ENCODE assay signal across 9 cellular contexts in the genomic region with DNA sequence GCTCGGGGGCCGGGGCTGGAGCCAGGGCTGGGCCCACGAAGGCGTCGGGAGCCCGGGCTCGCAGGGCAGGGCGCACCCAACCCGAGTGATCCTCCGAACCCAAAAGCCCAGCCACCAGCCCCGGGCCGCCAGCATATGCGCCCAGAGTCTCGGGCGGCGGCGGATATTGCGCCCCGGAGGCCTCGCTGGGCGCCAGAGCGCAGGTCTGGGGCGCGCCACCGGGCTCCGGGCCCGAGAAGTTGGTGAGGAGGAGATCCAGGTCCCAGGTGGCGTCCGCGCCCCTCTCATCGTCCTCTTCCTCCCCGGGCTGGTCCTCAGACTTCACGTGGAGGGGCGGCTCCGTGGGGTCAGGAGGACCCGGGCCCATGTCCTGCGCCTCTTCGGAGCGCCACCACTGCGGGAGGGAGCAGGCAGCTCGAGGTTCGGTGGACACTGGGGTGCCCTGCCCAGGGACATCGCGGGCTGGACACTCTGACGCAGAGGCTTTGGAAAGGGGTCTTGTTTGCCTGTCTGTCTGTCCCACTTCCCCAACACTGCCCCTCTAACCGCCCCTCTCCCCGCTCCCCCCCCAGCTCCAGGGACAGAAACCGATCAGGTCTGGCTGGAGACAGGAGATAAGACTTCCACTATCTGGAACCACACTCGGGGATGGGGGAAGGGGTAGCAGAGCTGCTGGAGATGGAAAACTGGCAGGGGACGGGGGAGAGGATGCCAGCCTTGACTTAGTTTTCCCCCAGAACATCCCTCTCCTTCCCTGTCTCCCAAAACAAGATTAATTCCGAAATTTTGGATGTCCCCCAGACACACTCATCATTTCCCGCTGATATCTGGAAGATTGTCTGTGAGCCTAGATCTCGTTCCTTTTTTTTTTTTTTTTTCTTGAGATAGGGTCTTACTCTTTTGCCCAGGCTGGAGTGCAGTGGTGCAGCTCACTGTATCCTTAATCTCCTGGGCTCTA. TPM values are rescaled to one million over a fixed set of nuclear protein-coding genes. Genes with fewer than 3 reads are reported as not detected.
A peak's percentile ranks its signal among the peaks of the same experiment; 100 is the strongest.
DNase-seq lines count a peak whose midpoint lies in the region; FAIRE-seq and TF ChIP-seq lines count a peak whose summit lies in the region.
"Had no signal": no experiment of that assay in that cellular context is flagged by ENCODE, and none has a peak within 500 bp of the region (broad histone marks: within the 10 kb centered on the region; RNA-seq: fewer than 3 reads in every experiment).

No MANE protein-coding gene starts in this region.

- no peak overlapping the region for H3K9ac ChIP-seq in endothelial cell of umbilical vein (replicated peaks; ENCODE audit: extremely low read depth, insufficient read depth, low read length)

- no peak for FAIRE-seq in endothelial cell of umbilical vein (lab: Jason Lieb, UNC)
- FAIRE-seq: colon had no signal

- H2AFZ ChIP-seq in endothelial cell of umbilical vein (ENCODE audit: low read depth, low read length): peak overlapping the region; percentile 36

- DNase-seq in GM12864 (ENCODE audit: low read depth): no peak
- peak; percentile 35 for DNase-seq in OCI-M2 (lab: John Stamatoyannopoulos, UW; ENCODE audit: unreplicated experiment)
- DNase-seq in endothelial cell of umbilical vein (ENCODE audit: low read depth, low spot score): no peak
- no peak for DNase-seq in prostate gland (ENCODE audit: low spot score)
- no peak for DNase-seq in NCI-H82 treated with DMSO at 0.1 percent for 48 hours (lab: John Stamatoyannopoulos, UW; ENCODE audit: unreplicated experiment)
- DNase-seq in mesenteric fat pad (ENCODE audit: low spot score): no peak
- DNase-seq in HT-29 (ENCODE audit: low spot score): no peak
- no peak for DNase-seq in NCI-H748 (lab: John Stamatoyannopoulos, UW; ENCODE audit: unreplicated experiment)

- POLR2A ChIA-PET in endothelial cell of umbilical vein (lab: Charles Lee): no interaction called here

- no peaks in the 10 kb centered on the region for H3K9me1 ChIP-seq in endothelial cell of umbilical vein (replicated peaks; ENCODE audit: control insufficient read depth, extremely low read depth, insufficient read depth, low read length)

- peak overlapping the region; percentile 16 for H3K4me2 ChIP-seq in endothelial cell of umbilical vein (ENCODE audit: insufficient read depth, low read length)

- BruUV-seq in endothelial cell of umbilical vein (replicated peaks; lab: Mats Ljungman, UMichigan): no TSS peak

- CTCF ChIA-PET in endothelial cell of umbilical vein (lab: Charles Lee): interaction anchor here (0.6 to 1.5 kb wide), 9 partner anchors 10 to 347 kb away, joined by 3 to 12 read pairs (median 4); no protein-coding TSS in a partner anchor

- 14% methylated on average over 28 of the region's 53 CpGs for WGBS in prostate gland

- no peaks in the 10 kb centered on the region for H3K4me1 ChIP-seq in endothelial cell of umbilical vein (ENCODE audit: control insufficient read depth, extremely low read depth, insufficient read depth, low read length)
- H3K4me1 ChIP-seq in prostate gland (replicated peaks): no peaks in the 10 kb centered on the region

- H3K79me2 ChIP-seq in endothelial cell of umbilical vein (ENCODE audit: control insufficient read depth, insufficient read depth, low read length): no peaks in the 10 kb centered on the region

- H4K20me1 ChIP-seq in endothelial cell of umbilical vein (replicated peaks; ENCODE audit: control insufficient read depth, extremely low read depth, insufficient read depth, low read length): no peaks in the 10 kb centered on the region

- intact Hi-C loops in endothelial cell of umbilical vein (cut with micrococcal nuclease): loop anchor here (1.0 kb wide), 1 partner anchor 79 kb away; no protein-coding TSS in a partner anchor
- intact Hi-C loops in prostate gland (cut with DNase I): loop anchor here (10.0 kb wide), 1 partner anchor 49 kb away; a partner anchor contains a TSS

- H3K36me3 ChIP-seq in endothelial cell of umbilical vein (ENCODE audit: control insufficient read depth in 2 of 2, extremely low read depth in 1 of 2, insufficient read depth in 2 of 2, low read length in 2 of 2) (no peaks in the 10 kb centered on the region), prostate gland (no peaks in the 10 kb centered on the region)

- dilution Hi-C loops in endothelial cell of umbilical vein (cut with MboI; ENCODE audit: extremely low pct_ligation_motif_present, low sequenced_read_pairs): no loop called here

- TF ChIP-seq POLR2A in endothelial cell of umbilical vein (IDR thresholded peaks at IDR 0.05; ENCODE audit: low read depth, low read length) (no peak), prostate gland (IDR thresholded peaks at IDR 0.05) (no peak)

- no peak overlapping the region for H3K27ac ChIP-seq in endothelial cell of umbilical vein (ENCODE audit: insufficient read depth, low read depth, low read length)
- peak overlapping the region; percentile 57 to 68 for H3K27ac ChIP-seq in prostate gland

- peak overlapping the region; percentile 49 for H3K4me3 ChIP-seq in GM12864 (ENCODE audit: low read depth, low read length)
- peak overlapping the region in 1 of 3 experiments; percentile 17 for H3K4me3 ChIP-seq in endothelial cell of umbilical vein (replicated peaks in 1 of 3; ENCODE audit: insufficient read depth in 1 of 3, low read depth in 1 of 3, low read length in 3 of 3)
- H3K4me3 ChIP-seq in prostate gland: peak overlapping the region; percentile 21 to 41

- H3K27me3 ChIP-seq in endothelial cell of umbilical vein (ENCODE audit: control insufficient read depth in 2 of 2, insufficient read depth in 2 of 2, low read length in 2 of 2) (peaks cover 12 to 22% of the 10 kb centered on the region in 2 experiments), prostate gland (replicated peaks; ENCODE audit: insufficient read depth) (no peaks in the 10 kb centered on the region)

- no peaks in the 10 kb centered on the region for H3K9me3 ChIP-seq in endothelial cell of umbilical vein (replicated peaks; ENCODE audit: control insufficient read depth, insufficient read depth, low read length)
- H3K9me3 ChIP-seq in prostate gland: no peaks in the 10 kb centered on the region

- TF ChIP-seq CTCF in GM12864 (IDR thresholded peaks at IDR 0.05; ENCODE audit: low read depth, low read length, missing control alignments): no peak
- TF ChIP-seq CTCF in endothelial cell of umbilical vein (IDR thresholded peaks at IDR 0.05; ENCODE audit: extremely low read depth in 1 of 2, insufficient read depth in 1 of 2, low read depth in 1 of 2, low read length in 2 of 2): no peak
- TF ChIP-seq CTCF in prostate gland (IDR thresholded peaks at IDR 0.05): no peak

RNA-seq across cellular contexts. Expression of a gene that starts 1.0 kb away (rescaled TPM):
- not detected in 2 replicates for total RNA-seq in endothelial cell of umbilical vein
- polyA plus RNA-seq in endothelial cell of umbilical vein: not detected in 2 replicates
- not detected in 2 replicates for polyA plus RNA-seq in endothelial cell of umbilical vein (2011; cell fraction: cytosol; rRNA removed)
- polyA plus RNA-seq in endothelial cell of umbilical vein (2011; cell fraction: nucleus; rRNA removed): not detected in 2 replicates
- not detected in 2 replicates for polyA plus RNA-seq in endothelial cell of umbilical vein (2012)
- 0.22 and 1.1 TPM in 2 replicates for polyA minus RNA-seq in endothelial cell of umbilical vein
- not detected for polyA minus RNA-seq in endothelial cell of umbilical vein (2011; cell fraction: cytosol; rRNA and poly(A)+ RNA removed)
- not detected in 2 replicates for polyA minus RNA-seq in endothelial cell of umbilical vein (2011; cell fraction: nucleus; rRNA and poly(A)+ RNA removed)
- not detected for total RNA-seq in prostate gland
- total RNA-seq in mesenteric fat pad: not detected
- not detected in 2 replicates for total RNA-seq in HT-29 (2014; rRNA removed; shearing (Covaris generic))

RNA-seq across cellular contexts. Expression of a gene that starts 4.8 kb away (rescaled TPM):
- 31.3 and 34.8 TPM in 2 replicates for total RNA-seq in endothelial cell of umbilical vein
- 51.9 and 60.6 TPM in 2 replicates for polyA plus RNA-seq in endothelial cell of umbilical vein
- polyA plus RNA-seq in endothelial cell of umbilical vein (2011; cell fraction: cytosol; rRNA removed): 33.5 and 38.1 TPM in 2 replicates
- polyA plus RNA-seq in endothelial cell of umbilical vein (2011; cell fraction: nucleus; rRNA removed): 6.9 and 7.7 TPM in 2 replicates
- polyA plus RNA-seq in endothelial cell of umbilical vein (2012): 35.9 and 36.7 TPM in 2 replicates
- 27.4 and 34.9 TPM in 2 replicates for polyA minus RNA-seq in endothelial cell of umbilical vein
- 29.0 TPM for polyA minus RNA-seq in endothelial cell of umbilical vein (2011; cell fraction: cytosol; rRNA and poly(A)+ RNA removed)
- polyA minus RNA-seq in endothelial cell of umbilical vein (2011; cell fraction: nucleus; rRNA and poly(A)+ RNA removed): 5.8 and 6.0 TPM in 2 replicates
- 10 to 100 TPM; 41.4 to 63.9 TPM for total RNA-seq in prostate gland
- 28.9 TPM for total RNA-seq in mesenteric fat pad
- 20.9 and 27.6 TPM in 2 replicates for total RNA-seq in HT-29 (2014; rRNA removed; shearing (Covaris generic))

RNA-seq across cellular contexts. Expression of a gene that starts 4.9 kb away (rescaled TPM):
- total RNA-seq in endothelial cell of umbilical vein: 27.1 and 27.3 TPM in 2 replicates
- polyA plus RNA-seq in endothelial cell of umbilical vein: 35.8 and 39.8 TPM in 2 replicates
- 27.1 and 33.3 TPM in 2 replicates for polyA plus RNA-seq in endothelial cell of umbilical vein (2011; cell fraction: cytosol; rRNA removed)
- polyA plus RNA-seq in endothelial cell of umbilical vein (2011; cell fraction: nucleus; rRNA removed): 46.7 and 48.3 TPM in 2 replicates
- polyA plus RNA-seq in endothelial cell of umbilical vein (2012): 14.4 and 17.3 TPM in 2 replicates
- polyA minus RNA-seq in endothelial cell of umbilical vein: 17.8 and 18.2 TPM in 2 replicates
- polyA minus RNA-seq in endothelial cell of umbilical vein (2011; cell fraction: cytosol; rRNA and poly(A)+ RNA removed): 23.5 TPM
- polyA minus RNA-seq in endothelial cell of umbilical vein (2011; cell fraction: nucleus; rRNA and poly(A)+ RNA removed): 9.9 and 12.6 TPM in 2 replicates
- 10 to 100 TPM; 66.4 to 81.7 TPM for total RNA-seq in prostate gland
- 23.3 TPM for total RNA-seq in mesenteric fat pad
- total RNA-seq in HT-29 (2014; rRNA removed; shearing (Covaris generic)): 24.6 and 27.2 TPM in 2 replicates

RNA-seq across cellular contexts. Expression of a gene that starts 33.1 kb away (rescaled TPM):
- total RNA-seq in endothelial cell of umbilical vein (0.27 TPM in 1 of 2 replicates, not detected in the other), prostate gland (1 to 10 TPM in 1 of 2 donors, under 1 TPM in 1; 0.18 to 5.9 TPM), mesenteric fat pad (not detected)
- 0.16 and 0.25 TPM in 2 replicates for polyA plus RNA-seq in endothelial cell of umbilical vein
- polyA plus RNA-seq in endothelial cell of umbilical vein (2011; cell fraction: cytosol; rRNA removed): 0.31 and 0.34 TPM in 2 replicates
- polyA plus RNA-seq in endothelial cell of umbilical vein (2011; cell fraction: nucleus; rRNA removed): 0.15 and 0.21 TPM in 2 replicates
- polyA plus RNA-seq in endothelial cell of umbilical vein (2012): 0.23 and 0.71 TPM in 2 replicates
- not detected in 2 replicates for polyA minus RNA-seq in endothelial cell of umbilical vein
- not detected for polyA minus RNA-seq in endothelial cell of umbilical vein (2011; cell fraction: cytosol; rRNA and poly(A)+ RNA removed)
- polyA minus RNA-seq in endothelial cell of umbilical vein (2011; cell fraction: nucleus; rRNA and poly(A)+ RNA removed): not detected in 2 replicates
- not detected in 2 replicates for total RNA-seq in HT-29 (2014; rRNA removed; shearing (Covaris generic))

RNA-seq across cellular contexts. Expression of a gene that starts 47.5 kb away (rescaled TPM):
- 71.4 and 77.4 TPM in 2 replicates for total RNA-seq in endothelial cell of umbilical vein
- 51.8 and 55.3 TPM in 2 replicates for polyA plus RNA-seq in endothelial cell of umbilical vein
- polyA plus RNA-seq in endothelial cell of umbilical vein (2011; cell fraction: cytosol; rRNA removed): 37.9 TPM in 2 replicates
- polyA plus RNA-seq in endothelial cell of umbilical vein (2011; cell fraction: nucleus; rRNA removed): 51.3 and 55.0 TPM in 2 replicates
- polyA plus RNA-seq in endothelial cell of umbilical vein (2012): 76.1 and 80.0 TPM in 2 replicates
- 20.2 and 25.8 TPM in 2 replicates for polyA minus RNA-seq in endothelial cell of umbilical vein
- polyA minus RNA-seq in endothelial cell of umbilical vein (2011; cell fraction: cytosol; rRNA and poly(A)+ RNA removed): 45.1 TPM
- 13.2 and 13.5 TPM in 2 replicates for polyA minus RNA-seq in endothelial cell of umbilical vein (2011; cell fraction: nucleus; rRNA and poly(A)+ RNA removed)
- total RNA-seq in prostate gland: 10 to 100 TPM; 54.8 to 65.0 TPM
- total RNA-seq in mesenteric fat pad: 51.6 TPM
- 84.6 and 96.2 TPM in 2 replicates for total RNA-seq in HT-29 (2014; rRNA removed; shearing (Covaris generic))
